Comparison of ENCODE assay signal across 8 cellular contexts in the genomic region with DNA sequence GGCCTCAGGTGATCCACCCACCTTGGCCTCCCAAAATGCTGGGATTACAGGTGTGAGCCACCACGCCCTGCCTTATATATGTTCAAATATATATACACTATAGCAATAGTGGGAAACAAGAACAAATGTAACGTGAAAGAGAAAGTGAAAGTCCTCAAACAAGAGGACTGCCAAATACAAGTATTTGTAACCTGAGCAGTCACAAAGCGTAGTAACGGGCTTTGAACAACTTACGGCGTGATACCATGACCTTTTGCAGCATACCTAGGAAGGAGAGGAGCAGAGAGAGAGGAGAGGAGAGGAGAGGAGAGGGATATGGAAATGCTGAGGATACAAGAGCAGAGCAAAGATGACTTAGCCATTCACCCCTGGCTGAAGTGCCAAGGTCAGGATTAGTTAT.
DNase-seq lines count a peak whose midpoint lies in the region; ATAC-seq and TF ChIP-seq lines count a peak whose summit lies in the region.

No MANE protein-coding gene starts in this region.

- no peak overlapping the region for H3K27ac ChIP-seq in subcutaneous abdominal adipose tissue (ENCODE audit: low read depth, low read length)

- no peaks in the 10 kb centered on the region for H3K36me3 ChIP-seq in subcutaneous abdominal adipose tissue (ENCODE audit: control insufficient read depth in 5 of 5, insufficient read depth in 5 of 5, low read length in 5 of 5)

- H3K36me3 Mint-ChIP-seq in activated naive CD4-positive, alpha-beta T cell treated with anti-CD3 and anti-CD28 coated beads, Interleukin-2, amount 10 ng/mL, durations not matched to agents 7 days and 5 days = no peaks in the 10 kb centered on the region
- no peaks in the 10 kb centered on the region for H3K36me3 Mint-ChIP-seq in activated naive CD4-positive, alpha-beta T cell treated with anti-CD3 and anti-CD28 coated beads for 36 hours (ENCODE audit: low read depth)

- CTCF ChIA-PET in activated naive CD4-positive, alpha-beta T cell treated with anti-CD3 and anti-CD28 coated beads, Interleukin-2, amount 10 ng/mL, durations not matched to agents 7 days and 5 days (lab: Charles Lee) = no interaction called here
- CTCF ChIA-PET in activated naive CD4-positive, alpha-beta T cell treated with anti-CD3 and anti-CD28 coated beads for 36 hours (lab: Charles Lee) = no interaction called here

- no peak overlapping the region for H3K9ac ChIP-seq in subcutaneous abdominal adipose tissue (ENCODE audit: low read length in 5 of 5)

- no peak overlapping the region for H3K27ac Mint-ChIP-seq in activated naive CD4-positive, alpha-beta T cell treated with anti-CD3 and anti-CD28 coated beads, Interleukin-2, amount 10 ng/mL, durations not matched to agents 7 days and 5 days
- no peak overlapping the region for H3K27ac Mint-ChIP-seq in activated naive CD4-positive, alpha-beta T cell treated with anti-CD3 and anti-CD28 coated beads for 36 hours

- no peaks in the 10 kb centered on the region for H3K27me3 ChIP-seq in subcutaneous abdominal adipose tissue (ENCODE audit: control insufficient read depth in 5 of 5, insufficient read depth in 4 of 5, low read length in 5 of 5)

- intact Hi-C loops in activated naive CD4-positive, alpha-beta T cell treated with anti-CD3 and anti-CD28 coated beads for 36 hours (cut with micrococcal nuclease) = no loop called here

- peaks cover 0 to 2% (median 0%) of the 10 kb centered on the region in 5 donors for H3K4me1 ChIP-seq in subcutaneous abdominal adipose tissue (ENCODE audit: control insufficient read depth in 5 of 5, insufficient read depth in 5 of 5, low read length in 5 of 5)

- DNase-seq in activated naive CD4-positive, alpha-beta T cell treated with anti-CD3 and anti-CD28 coated beads, Interleukin-2, amount 10 ng/mL, durations not matched to agents 7 days and 5 days = no peak
- no peak for DNase-seq in activated naive CD4-positive, alpha-beta T cell treated with anti-CD3 and anti-CD28 coated beads for 36 hours
- DNase-seq in choroid plexus epithelial cell (ENCODE audit: low read depth) = peak; percentile 38
- DNase-seq in AML-193 (lab: John Stamatoyannopoulos, UW) = no peak
- DNase-seq in HUDEP-2 (lab: John Stamatoyannopoulos, UW; ENCODE audit: unreplicated experiment in 76 of 76) = no peak

- H3K4me3 Mint-ChIP-seq in activated naive CD4-positive, alpha-beta T cell treated with anti-CD3 and anti-CD28 coated beads, Interleukin-2, amount 10 ng/mL, durations not matched to agents 7 days and 5 days = peak overlapping the region; percentile 17
- H3K4me3 Mint-ChIP-seq in activated naive CD4-positive, alpha-beta T cell treated with anti-CD3 and anti-CD28 coated beads for 36 hours = no peak overlapping the region

- no peaks in the 10 kb centered on the region for H3K9me3 ChIP-seq in subcutaneous abdominal adipose tissue (ENCODE audit: control insufficient read depth in 5 of 5, low read length in 5 of 5)

- no peak for TF ChIP-seq CTCF in choroid plexus epithelial cell (conservative IDR thresholded peaks at IDR 0.05; ENCODE audit: low read depth, low read length)

- peaks cover 4% of the 10 kb centered on the region for H3K4me1 Mint-ChIP-seq in activated naive CD4-positive, alpha-beta T cell treated with anti-CD3 and anti-CD28 coated beads, Interleukin-2, amount 10 ng/mL, durations not matched to agents 7 days and 5 days
- peaks cover 2% of the 10 kb centered on the region for H3K4me1 Mint-ChIP-seq in activated naive CD4-positive, alpha-beta T cell treated with anti-CD3 and anti-CD28 coated beads for 36 hours (ENCODE audit: low read depth)

- H3K4me3 ChIP-seq in choroid plexus epithelial cell (ENCODE audit: low read depth, low read length) (no peak overlapping the region), subcutaneous abdominal adipose tissue (ENCODE audit: low read depth in 1 of 5, low read length in 5 of 5) (peak overlapping the region in 3 of 5 donors; percentile 31 to 53 (median 47))

- H3K27me3 Mint-ChIP-seq in activated naive CD4-positive, alpha-beta T cell treated with anti-CD3 and anti-CD28 coated beads, Interleukin-2, amount 10 ng/mL, durations not matched to agents 7 days and 5 days = no peaks in the 10 kb centered on the region
- H3K27me3 Mint-ChIP-seq in activated naive CD4-positive, alpha-beta T cell treated with anti-CD3 and anti-CD28 coated beads for 36 hours (ENCODE audit: low read depth) = no peaks in the 10 kb centered on the region

- H3K9me3 Mint-ChIP-seq in activated naive CD4-positive, alpha-beta T cell treated with anti-CD3 and anti-CD28 coated beads, Interleukin-2, amount 10 ng/mL, durations not matched to agents 7 days and 5 days = no peaks in the 10 kb centered on the region
- H3K9me3 Mint-ChIP-seq in activated naive CD4-positive, alpha-beta T cell treated with anti-CD3 and anti-CD28 coated beads for 36 hours = no peaks in the 10 kb centered on the region

- ATAC-seq in HG03460 (IDR thresholded peaks at IDR 0.05; ENCODE audit: unreplicated experiment) (peak; percentile 54), HG02588 (IDR thresholded peaks at IDR 0.05; ENCODE audit: unreplicated experiment) (no peak)
